ENCODE assay signal across 2 cellular contexts in the genomic region with DNA sequence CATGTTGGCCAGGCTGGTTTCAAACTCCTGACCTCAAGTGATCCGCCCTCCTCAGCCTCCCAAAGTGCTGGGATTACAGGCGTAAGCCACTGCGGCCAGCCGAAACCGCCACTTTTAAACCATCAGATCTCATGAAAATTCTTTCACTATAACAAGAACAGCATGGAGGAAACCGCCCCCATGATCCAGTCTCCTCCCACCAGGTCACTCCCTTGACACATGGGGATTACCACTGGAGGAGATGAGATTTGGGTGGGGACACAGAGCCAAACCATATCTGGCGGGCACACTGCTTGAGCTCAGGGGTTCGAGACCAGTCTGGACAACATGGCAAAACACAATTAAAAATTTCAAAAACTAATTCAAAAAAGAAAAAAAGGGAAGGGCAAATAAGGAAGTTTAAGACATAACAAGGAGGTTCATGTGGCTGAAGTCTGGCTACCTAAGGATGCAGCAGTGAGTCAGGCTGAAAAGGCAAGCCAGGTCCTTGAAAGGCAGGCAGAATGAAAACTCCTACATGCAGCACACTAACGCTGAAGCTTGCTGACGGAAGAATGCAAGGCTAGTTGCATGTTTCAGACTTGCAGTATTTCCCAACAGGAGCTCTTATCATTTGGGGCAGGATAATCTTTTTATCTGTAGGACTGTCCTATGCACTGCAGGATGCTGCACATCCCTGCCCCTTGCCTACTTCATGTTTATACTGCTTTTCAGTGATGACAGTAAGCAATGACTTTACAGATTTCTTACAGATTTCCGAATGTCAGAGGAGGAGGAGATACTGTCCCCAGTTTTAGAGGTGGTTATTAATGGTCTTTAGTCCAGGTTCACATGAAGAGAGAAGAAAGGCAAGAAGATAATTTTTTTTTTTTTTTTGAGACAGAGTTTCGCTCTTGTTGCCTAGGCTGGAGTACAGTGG.
A peak's percentile ranks its signal among the peaks of the same experiment; 100 is the strongest.
TF ChIP-seq lines count a peak whose summit lies in the region.

No MANE protein-coding gene starts in this region.

TF ChIP-seq in IMR-90, 13 proteins besides CTCF, POLR2A, EP300 and RAD21:
- TF ChIP-seq FOS (IDR thresholded peaks at IDR 0.05; ENCODE audit: low read depth, low read length): no peak
- TF ChIP-seq SMC3 (IDR thresholded peaks at IDR 0.05; ENCODE audit: low read depth, low read length): no peak
- no peak for TF ChIP-seq RCOR1 (IDR thresholded peaks at IDR 0.05; ENCODE audit: insufficient replicate concordance, low read length)

TF ChIP-seq in K562, 482 proteins besides CTCF, POLR2A, EP300 and RAD21 (continues in another document):
- TF ChIP-seq CEBPB (tag; IDR thresholded peaks at IDR 0.05): peak; percentile 85
- no peak for TF ChIP-seq LARP7 (IDR thresholded peaks at IDR 0.05)
- no peak for TF ChIP-seq NFIX (CRISPR knock-in tag; IDR thresholded peaks at IDR 0.05; ENCODE audit: low read depth)
- TF ChIP-seq, protein P1, sequence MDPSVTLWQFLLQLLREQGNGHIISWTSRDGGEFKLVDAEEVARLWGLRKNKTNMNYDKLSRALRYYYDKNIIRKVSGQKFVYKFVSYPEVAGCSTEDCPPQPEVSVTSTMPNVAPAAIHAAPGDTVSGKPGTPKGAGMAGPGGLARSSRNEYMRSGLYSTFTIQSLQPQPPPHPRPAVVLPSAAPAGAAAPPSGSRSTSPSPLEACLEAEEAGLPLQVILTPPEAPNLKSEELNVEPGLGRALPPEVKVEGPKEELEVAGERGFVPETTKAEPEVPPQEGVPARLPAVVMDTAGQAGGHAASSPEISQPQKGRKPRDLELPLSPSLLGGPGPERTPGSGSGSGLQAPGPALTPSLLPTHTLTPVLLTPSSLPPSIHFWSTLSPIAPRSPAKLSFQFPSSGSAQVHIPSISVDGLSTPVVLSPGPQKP (CRISPR knock-in tag; IDR thresholded peaks at IDR 0.05): no peak
- no peak for TF ChIP-seq PHF8 (IDR thresholded peaks at IDR 0.05; ENCODE audit: borderline replicate concordance, low read length)
- TF ChIP-seq KAT8 (IDR thresholded peaks at IDR 0.05; ENCODE audit: low read depth): no peak
- TF ChIP-seq SPI1 (IDR thresholded peaks at IDR 0.05; ENCODE audit: borderline replicate concordance, low read depth, low read length): peak; percentile 21; the same call in 1 of the 2 replicates
- TF ChIP-seq SMAD1 (IDR thresholded peaks at IDR 0.05; ENCODE audit: low read depth, low read length, partially characterized antibody): no peak
- no peak for TF ChIP-seq POLR2H (tag; IDR thresholded peaks at IDR 0.05; ENCODE audit: low read depth)
- TF ChIP-seq SREBF1 (IDR thresholded peaks at IDR 0.05; ENCODE audit: borderline replicate concordance, low read depth, low read length): no peak
- TF ChIP-seq MED1 (CRISPR knock-in tag; IDR thresholded peaks at IDR 0.05; ENCODE audit: borderline replicate concordance): no peak
- TF ChIP-seq ZNF124 (CRISPR knock-in tag; IDR thresholded peaks at IDR 0.05): no peak
- TF ChIP-seq L3MBTL2 (IDR thresholded peaks at IDR 0.05): no peak
- no peak for TF ChIP-seq LEF1 (IDR thresholded peaks at IDR 0.05)
- no peak for TF ChIP-seq YBX1 (IDR thresholded peaks at IDR 0.05)
- no peak for TF ChIP-seq DACH1 (IDR thresholded peaks at IDR 0.05; ENCODE audit: partially characterized antibody)
- TF ChIP-seq CCNT2 (IDR thresholded peaks at IDR 0.05; ENCODE audit: borderline replicate concordance, extremely low read depth, insufficient read length, low read depth, low read length): no peak
- TF ChIP-seq SAFB (IDR thresholded peaks at IDR 0.05; ENCODE audit: borderline replicate concordance, low read depth, low read length): no peak
- TF ChIP-seq ZNF507 (tag; conservative IDR thresholded peaks at IDR 0.05): no peak
- peak in 1 of 2 experiments; percentile 39; a peak in 1 of 4 replicates for TF ChIP-seq RCOR1 (IDR thresholded peaks at IDR 0.05; ENCODE audit: borderline replicate concordance in 1 of 2, low read depth in 2 of 2, low read length in 2 of 2)
- no peak for TF ChIP-seq ELF1 (tag; IDR thresholded peaks at IDR 0.05)
- TF ChIP-seq KLF10 (CRISPR knock-in tag; IDR thresholded peaks at IDR 0.05): no peak
- TF ChIP-seq, protein P2, sequence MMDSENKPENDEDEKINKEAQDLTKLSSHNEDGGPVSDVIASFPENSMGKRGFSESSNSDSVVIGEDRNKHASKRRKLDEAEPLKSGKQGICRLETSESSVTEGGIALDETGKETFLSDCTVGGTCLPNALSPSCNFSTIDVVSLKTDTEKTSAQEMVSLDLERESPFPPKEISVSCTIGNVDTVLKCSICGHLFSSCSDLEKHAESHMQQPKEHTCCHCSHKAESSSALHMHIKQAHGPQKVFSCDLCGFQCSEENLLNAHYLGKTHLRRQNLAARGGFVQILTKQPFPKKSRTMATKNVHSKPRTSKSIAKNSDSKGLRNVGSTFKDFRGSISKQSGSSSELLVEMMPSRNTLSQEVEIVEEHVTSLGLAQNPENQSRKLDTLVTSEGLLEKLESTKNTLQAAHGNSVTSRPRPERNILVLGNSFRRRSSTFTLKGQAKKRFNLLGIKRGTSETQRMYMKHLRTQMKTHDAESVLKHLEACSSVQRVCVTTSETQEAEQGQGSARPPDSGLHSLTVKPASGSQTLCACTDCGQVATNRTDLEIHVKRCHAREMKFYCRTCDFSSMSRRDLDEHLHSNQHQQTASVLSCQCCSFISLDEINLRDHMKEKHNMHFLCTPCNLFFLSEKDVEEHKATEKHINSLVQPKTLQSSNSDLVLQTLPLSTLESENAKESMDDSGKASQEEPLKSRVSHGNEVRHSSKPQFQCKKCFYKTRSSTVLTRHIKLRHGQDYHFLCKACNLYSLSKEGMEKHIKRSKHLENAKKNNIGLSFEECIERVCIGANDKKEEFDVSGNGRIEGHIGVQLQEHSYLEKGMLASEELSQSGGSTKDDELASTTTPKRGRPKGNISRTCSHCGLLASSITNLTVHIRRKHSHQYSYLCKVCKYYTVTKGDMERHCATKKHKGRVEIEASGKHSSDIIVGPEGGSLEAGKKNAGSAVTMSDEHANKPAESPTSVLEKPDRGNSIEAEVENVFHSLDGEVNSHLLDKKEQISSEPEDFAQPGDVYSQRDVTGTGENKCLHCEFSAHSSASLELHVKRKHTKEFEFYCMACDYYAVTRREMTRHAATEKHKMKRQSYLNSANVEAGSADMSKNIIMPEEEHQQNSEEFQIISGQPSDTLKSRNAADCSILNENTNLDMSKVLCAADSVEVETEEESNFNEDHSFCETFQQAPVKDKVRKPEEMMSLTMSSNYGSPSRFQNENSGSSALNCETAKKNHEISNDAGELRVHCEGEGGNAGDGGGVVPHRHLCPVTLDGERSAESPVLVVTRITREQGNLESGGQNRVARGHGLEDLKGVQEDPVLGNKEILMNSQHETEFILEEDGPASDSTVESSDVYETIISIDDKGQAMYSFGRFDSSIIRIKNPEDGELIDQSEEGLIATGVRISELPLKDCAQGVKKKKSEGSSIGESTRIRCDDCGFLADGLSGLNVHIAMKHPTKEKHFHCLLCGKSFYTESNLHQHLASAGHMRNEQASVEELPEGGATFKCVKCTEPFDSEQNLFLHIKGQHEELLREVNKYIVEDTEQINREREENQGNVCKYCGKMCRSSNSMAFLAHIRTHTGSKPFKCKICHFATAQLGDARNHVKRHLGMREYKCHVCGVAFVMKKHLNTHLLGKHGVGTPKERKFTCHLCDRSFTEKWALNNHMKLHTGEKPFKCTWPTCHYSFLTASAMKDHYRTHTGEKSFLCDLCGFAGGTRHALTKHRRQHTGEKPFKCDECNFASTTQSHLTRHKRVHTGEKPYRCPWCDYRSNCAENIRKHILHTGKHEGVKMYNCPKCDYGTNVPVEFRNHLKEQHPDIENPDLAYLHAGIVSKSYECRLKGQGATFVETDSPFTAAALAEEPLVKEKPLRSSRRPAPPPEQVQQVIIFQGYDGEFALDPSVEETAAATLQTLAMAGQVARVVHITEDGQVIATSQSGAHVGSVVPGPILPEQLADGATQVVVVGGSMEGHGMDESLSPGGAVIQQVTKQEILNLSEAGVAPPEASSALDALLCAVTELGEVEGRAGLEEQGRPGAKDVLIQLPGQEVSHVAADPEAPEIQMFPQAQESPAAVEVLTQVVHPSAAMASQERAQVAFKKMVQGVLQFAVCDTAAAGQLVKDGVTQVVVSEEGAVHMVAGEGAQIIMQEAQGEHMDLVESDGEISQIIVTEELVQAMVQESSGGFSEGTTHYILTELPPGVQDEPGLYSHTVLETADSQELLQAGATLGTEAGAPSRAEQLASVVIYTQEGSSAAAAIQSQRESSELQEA (IDR thresholded peaks at IDR 0.05; ENCODE audit: low read depth): no peak
- TF ChIP-seq CBFA2T2 (conservative IDR thresholded peaks at IDR 0.05): no peak
- TF ChIP-seq ZKSCAN8 (CRISPR knock-in tag; IDR thresholded peaks at IDR 0.05): no peak
- TF ChIP-seq ZNF347 (CRISPR knock-in tag; IDR thresholded peaks at IDR 0.05; ENCODE audit: low read depth): no peak
- TF ChIP-seq, protein P3, sequence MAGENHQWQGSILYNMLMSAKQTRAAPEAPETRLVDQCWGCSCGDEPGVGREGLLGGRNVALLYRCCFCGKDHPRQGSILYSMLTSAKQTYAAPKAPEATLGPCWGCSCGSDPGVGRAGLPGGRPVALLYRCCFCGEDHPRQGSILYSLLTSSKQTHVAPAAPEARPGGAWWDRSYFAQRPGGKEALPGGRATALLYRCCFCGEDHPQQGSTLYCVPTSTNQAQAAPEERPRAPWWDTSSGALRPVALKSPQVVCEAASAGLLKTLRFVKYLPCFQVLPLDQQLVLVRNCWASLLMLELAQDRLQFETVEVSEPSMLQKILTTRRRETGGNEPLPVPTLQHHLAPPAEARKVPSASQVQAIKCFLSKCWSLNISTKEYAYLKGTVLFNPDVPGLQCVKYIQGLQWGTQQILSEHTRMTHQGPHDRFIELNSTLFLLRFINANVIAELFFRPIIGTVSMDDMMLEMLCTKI (IDR thresholded peaks at IDR 0.05; ENCODE audit: partially characterized antibody): no peak
- no peak for TF ChIP-seq MXI1 (IDR thresholded peaks at IDR 0.05; ENCODE audit: low read depth, low read length)
- no peak for TF ChIP-seq BDP1 (IDR thresholded peaks at IDR 0.05; ENCODE audit: insufficient read depth, insufficient read length)
- no peak for TF ChIP-seq ZNF165 (CRISPR knock-in tag; IDR thresholded peaks at IDR 0.05; ENCODE audit: borderline replicate concordance)
- TF ChIP-seq ZNF23 (CRISPR knock-in tag; IDR thresholded peaks at IDR 0.05): no peak
- TF ChIP-seq CHD7 (IDR thresholded peaks at IDR 0.05; ENCODE audit: low read depth, low read length): no peak
- no peak for TF ChIP-seq ZC3H11A (IDR thresholded peaks at IDR 0.05; ENCODE audit: low read depth, low read length)
- no peak for TF ChIP-seq ZNF431 (CRISPR knock-in tag; IDR thresholded peaks at IDR 0.05)
- TF ChIP-seq ZNF263 (CRISPR knock-in tag; IDR thresholded peaks at IDR 0.05; ENCODE audit: borderline replicate concordance): no peak
- TF ChIP-seq CC2D1A (IDR thresholded peaks at IDR 0.05): no peak
- TF ChIP-seq DIDO1 (tag; IDR thresholded peaks at IDR 0.05; ENCODE audit: low read depth): no peak
